Comparison of ENCODE assay signal across 32 cellular contexts in the genomic region with DNA sequence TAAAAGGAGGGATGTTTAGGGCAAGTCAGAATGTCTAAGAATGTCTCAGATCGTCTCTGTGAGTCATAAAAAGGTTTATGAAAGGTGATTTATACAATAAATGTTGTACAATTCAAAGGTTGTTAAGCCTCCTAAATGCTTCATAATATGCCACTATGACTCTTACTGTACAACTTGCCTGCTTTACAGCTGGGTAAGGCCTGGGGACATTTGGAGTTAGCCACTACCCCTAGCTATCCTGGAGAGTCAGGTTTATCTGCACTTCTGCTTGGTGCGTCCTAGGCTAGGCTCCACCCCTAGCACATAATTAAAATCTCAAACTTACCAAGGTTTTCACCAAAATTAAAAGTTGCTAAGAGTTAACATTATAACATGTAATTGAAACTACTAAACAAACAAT.
A peak's percentile ranks its signal among the peaks of the same experiment; 100 is the strongest.
DNase-seq lines count a peak whose midpoint lies in the region; ATAC-seq and TF ChIP-seq lines count a peak whose summit lies in the region.
"Had no signal": no experiment of that assay in that cellular context is flagged by ENCODE, and none has a peak within 500 bp of the region (broad histone marks: within the 10 kb centered on the region; RNA-seq: fewer than 3 reads in every experiment).

No MANE protein-coding gene starts in this region.

- no peak overlapping the region for H3K27ac ChIP-seq in PC-3 (ENCODE audit: low read length)
- no peak overlapping the region for H3K27ac ChIP-seq in foreskin keratinocyte
- H3K27ac ChIP-seq in thyroid gland, result no peak overlapping the region
- H3K27ac ChIP-seq in SK-N-SH (ENCODE audit: low read depth in 2 of 2, low read length in 1 of 2), result no peak overlapping the region
- H3K27ac ChIP-seq: 22Rv1; A549; BLaER1; BLaER1 treated with 17β-estradiol and CSF1 and Interleukin-3, amounts not matched to agents 10 nM and 100 nM; C4-2B had no signal

- BruUV-seq in PC-3 (replicated peaks; lab: Mats Ljungman, UMichigan), result no TSS peak

- intact Hi-C loops in PC-3 (cut with micrococcal nuclease) (no loop called here), thyroid gland (cut with DNase I) (no loop called here)

- no peaks in the 10 kb centered on the region for H4K20me1 ChIP-seq in PC-3 (ENCODE audit: low read length)
- no peaks in the 10 kb centered on the region for H4K20me1 ChIP-seq in SK-N-SH (ENCODE audit: insufficient read depth)
- H4K20me1 ChIP-seq: BLaER1; BLaER1 treated with 17β-estradiol and CSF1 and Interleukin-3, amounts not matched to agents 10 nM and 100 nM had no signal

- no peak overlapping the region for H2AFZ ChIP-seq in PC-3 (ENCODE audit: low read length)
- H2AFZ ChIP-seq in SK-N-SH (ENCODE audit: low read depth), result no peak overlapping the region

- ATAC-seq in PC-3 (peak; percentile 89), foreskin keratinocyte (no peak)
- ATAC-seq: A549; CD8-positive, alpha-beta T cell had no signal

- H3F3A ChIP-seq in PC-3 (ENCODE audit: low read length, unreplicated experiment) (no peaks in the 10 kb centered on the region), SK-N-SH (replicated peaks; ENCODE audit: insufficient read depth) (no peaks in the 10 kb centered on the region)

- TF ChIP-seq EP300 in SK-N-SH (IDR thresholded peaks at IDR 0.05; ENCODE audit: borderline replicate concordance in 1 of 2, low read depth in 1 of 2, low read length in 1 of 2), result no peak

- in situ Hi-C loops in HAP-1 (cut with MboI; ENCODE audit: low sequenced_read_pairs), result no loop called here

- no peak for TF ChIP-seq POLR2A in thyroid gland (IDR thresholded peaks at IDR 0.05)

- H3K4me3 ChIP-seq in HAP-1, result no peak overlapping the region
- no peak overlapping the region for H3K4me3 ChIP-seq in PC-3 (ENCODE audit: low read length)
- H3K4me3 ChIP-seq in epithelial cell of esophagus (ENCODE audit: low read length), result no peak overlapping the region
- H3K4me3 ChIP-seq in thyroid gland (replicated peaks in 1 of 3), result no peak overlapping the region
- no peak overlapping the region for H3K4me3 ChIP-seq in SK-N-SH (ENCODE audit: low read depth in 2 of 2, low read length in 1 of 2)
- H3K4me3 ChIP-seq: A549; BLaER1; BLaER1 treated with 17β-estradiol and CSF1 and Interleukin-3, amounts not matched to agents 10 nM and 100 nM had no signal

- H3K27me3 ChIP-seq in HAP-1 (ENCODE audit: low read depth), result no peaks in the 10 kb centered on the region
- H3K27me3 ChIP-seq in PC-3 (ENCODE audit: low read length), result no peaks in the 10 kb centered on the region
- no peaks in the 10 kb centered on the region for H3K27me3 ChIP-seq in foreskin keratinocyte
- no peaks in the 10 kb centered on the region for H3K27me3 ChIP-seq in thyroid gland
- H3K27me3 ChIP-seq in SK-N-SH (ENCODE audit: insufficient read depth), result no peaks in the 10 kb centered on the region
- H3K27me3 ChIP-seq: BE2C; BLaER1; BLaER1 treated with 17β-estradiol and CSF1 and Interleukin-3, amounts not matched to agents 10 nM and 100 nM had no signal

- DNase-seq in HAP-1 (ENCODE audit: low spot score in 2 of 2) (peak; percentile 62 to 82), PC-3 (peak; percentile 35), epithelial cell of esophagus (ENCODE audit: low read depth) (peak; percentile 0), foreskin keratinocyte (peak; percentile 1 to 22), DMS 273 treated with DMSO at 0.1 percent for 48 hours (lab: John Stamatoyannopoulos, UW) (no peak), thyroid gland (no peak), SK-N-SH (no peak), NOMO-1 treated with DMSO at 0.1 percent for 48 hours (lab: John Stamatoyannopoulos, UW; ENCODE audit: unreplicated experiment) (no peak)
- DNase-seq: 8988T; ACHN; AML-193; BE2C; C1 segment of cervical spinal cord; Caco-2; Calu3; CD4-positive, alpha-beta memory T cell; CD4-positive, alpha-beta T cell; CD4-positive, CD25-positive, alpha-beta regulatory T cell; CD8-positive, alpha-beta memory T cell; CD8-positive, alpha-beta T cell; COR-L47; DMS153; DMS53; DMS79; DMS79 treated with DMSO at 0.1 percent for 48 hours; DND-41; EL had no signal

- H3K4me2 ChIP-seq in PC-3 (ENCODE audit: low read length) (no peak overlapping the region), SK-N-SH (no peak overlapping the region)
- H3K4me2 ChIP-seq: A549; BLaER1; BLaER1 treated with 17β-estradiol and CSF1 and Interleukin-3, amounts not matched to agents 10 nM and 100 nM had no signal

- TF ChIP-seq CTCF in PC-3 (conservative IDR thresholded peaks at IDR 0.05; ENCODE audit: low read depth, low read length) (no peak), epithelial cell of esophagus (IDR thresholded peaks at IDR 0.05; ENCODE audit: insufficient read depth, low read depth, low read length, missing control alignments) (no peak), foreskin keratinocyte (conservative IDR thresholded peaks at IDR 0.05) (no peak), thyroid gland (IDR thresholded peaks at IDR 0.05) (no peak), SK-N-SH (IDR thresholded peaks at IDR 0.05) (no peak)

- POLR2A ChIA-PET in PC-3 (lab: Charles Lee; ENCODE audit: unreplicated experiment) (interaction anchor here (0.6 kb wide), 1 partner anchor 28 kb away, joined by 5 read pairs; no protein-coding TSS in a partner anchor), SK-N-SH (lab: Yijun Ruan, JAX) (no interaction called here)

- no peaks in the 10 kb centered on the region for H3K36me3 ChIP-seq in HAP-1 (replicated peaks)
- H3K36me3 ChIP-seq in PC-3 (ENCODE audit: low read depth, low read length), result no peaks in the 10 kb centered on the region
- H3K36me3 ChIP-seq in thyroid gland, result no peaks in the 10 kb centered on the region
- no peaks in the 10 kb centered on the region for H3K36me3 ChIP-seq in SK-N-SH (replicated peaks in 1 of 2; ENCODE audit: control insufficient read depth in 1 of 2, insufficient read depth in 2 of 2, low read length in 1 of 2)
- H3K36me3 ChIP-seq: BE2C; BLaER1; BLaER1 treated with 17β-estradiol and CSF1 and Interleukin-3, amounts not matched to agents 10 nM and 100 nM had no signal

- H3K4me1 ChIP-seq in HAP-1 (peaks cover 14% of the 10 kb centered on the region), PC-3 (ENCODE audit: insufficient read depth, low read length) (no peaks in the 10 kb centered on the region), foreskin keratinocyte (no peaks in the 10 kb centered on the region), thyroid gland (no peaks in the 10 kb centered on the region), SK-N-SH (ENCODE audit: control insufficient read depth in 1 of 2, insufficient read depth in 2 of 2, low read depth in 1 of 2, low read length in 1 of 2) (no peaks in the 10 kb centered on the region)
- H3K4me1 ChIP-seq: A549; BE2C; BLaER1; BLaER1 treated with 17β-estradiol and CSF1 and Interleukin-3, amounts not matched to agents 10 nM and 100 nM; Caco-2 had no signal

- no peak overlapping the region for H3K9ac ChIP-seq in PC-3 (ENCODE audit: low read length)
- no peak overlapping the region for H3K9ac ChIP-seq in SK-N-SH
- H3K9ac ChIP-seq: BLaER1; BLaER1 treated with 17β-estradiol and CSF1 and Interleukin-3, amounts not matched to agents 10 nM and 100 nM had no signal

- 80 to 86% methylated on average over 2 of the region's 2 CpGs for WGBS in thyroid gland, 2 donors
- WGBS in SK-N-SH (ENCODE audit: low lambda C conversion rate), result 11% methylated on average over 2 of the region's 2 CpGs

- H3K9me2 ChIP-seq in PC-3 (replicated peaks; ENCODE audit: low read length) (no peaks in the 10 kb centered on the region), SK-N-SH (no peaks in the 10 kb centered on the region)

- H3K79me2 ChIP-seq in PC-3 (ENCODE audit: low read length), result no peaks in the 10 kb centered on the region
- H3K79me2 ChIP-seq in SK-N-SH (ENCODE audit: insufficient read depth), result no peaks in the 10 kb centered on the region

- no peak for TF ChIP-seq RAD21 in SK-N-SH (IDR thresholded peaks at IDR 0.05; ENCODE audit: low read length)

- CTCF ChIA-PET in PC-3 (lab: Charles Lee), result no interaction called here
- CTCF ChIA-PET in SK-N-SH (lab: Yijun Ruan, JAX), result no interaction called here

- H3K9me3 ChIP-seq in HAP-1 (no peaks in the 10 kb centered on the region), PC-3 (ENCODE audit: low read length) (no peaks in the 10 kb centered on the region), thyroid gland (no peaks in the 10 kb centered on the region), SK-N-SH (no peaks in the 10 kb centered on the region)
- H3K9me3 ChIP-seq: A549, BE2C, Caco-2 had no signal

TF ChIP-seq in SK-N-SH, 30 proteins besides CTCF, POLR2A, EP300 and RAD21:
- TF ChIP-seq NRF1 (IDR thresholded peaks at IDR 0.05; ENCODE audit: low read depth, low read length), result no peak

Comparison
In these comparisons a context has a peak if more than half of its experiments do, and no peak if none do; other contexts are left out.
1. DNase-seq: peak in HAP-1 (2 of 2), PC-3 (single experiment), epithelial cell of esophagus (single experiment) and foreskin keratinocyte (2 of 2); none in DMS 273 treated with DMSO at 0.1 percent for 48 hours (single experiment), thyroid gland (0 of 2), SK-N-SH (single experiment) and NOMO-1 treated with DMSO at 0.1 percent for 48 hours (single experiment).